Comparison of ENCODE assay signal across 28 cellular contexts in genomic region chr5:149816661-149817060, GRCh38.
"Had no signal": no experiment of that assay in that cellular context is flagged by ENCODE, and none has a peak within 500 bp of the region (broad histone marks: within the 10 kb centered on the region; RNA-seq: fewer than 3 reads in every experiment).

No MANE protein-coding gene starts in this region.

- H3K9me3 Mint-ChIP-seq: activated CD4-positive, alpha-beta memory T cell treated with anti-CD3 and anti-CD28 coated beads, Interleukin-2, amount 10 ng/mL, durations not matched to agents 7 days and 5 days; activated CD4-positive, alpha-beta T cell treated with anti-CD3 and anti-CD28 coated beads, Interleukin-2, amount 10 ng/mL, durations not matched to agents 7 days and 5 days; activated naive CD4-positive, alpha-beta T cell treated with anti-CD3 and anti-CD28 coated beads, Interleukin-2, amount 10 ng/mL, durations not matched to agents 7 days and 5 days; activated naive CD4-positive, alpha-beta T cell treated with anti-CD3 and anti-CD28 coated beads, Interleukin-2, amount 50 U/mL, for 72 hours; activated naive CD8-positive, alpha-beta T cell treated with anti-CD3 and anti-CD28 coated beads, Interleukin-2, amount 10 ng/mL, durations not matched to agents 7 days and 5 days; activated T-cell treated with anti-CD3 and anti-CD28 coated beads, Interleukin-2, amount 50 U/mL, for 24 hours; activated T-cell treated with anti-CD3 and anti-CD28 coated beads, Interleukin-2, amount 50 U/mL, for 72 hours; brain; central memory CD8-positive, alpha-beta T cell; dendritic cell treated with granulocyte-macrophage colony-stimulating factor and Interleukin-4, amounts not matched to agents 40 ng/mL and 50 ng/mL, for 4 days; endodermal cell; WTC11 had no signal

- H3K36me3 Mint-ChIP-seq: activated naive CD4-positive, alpha-beta T cell treated with anti-CD3 and anti-CD28 coated beads, Interleukin-2, amount 10 ng/mL, durations not matched to agents 7 days and 5 days; activated naive CD4-positive, alpha-beta T cell treated with anti-CD3 and anti-CD28 coated beads, Interleukin-2, amount 50 U/mL, for 72 hours; brain; WTC11 had no signal

- H3K27me3 Mint-ChIP-seq: activated CD4-positive, alpha-beta memory T cell treated with anti-CD3 and anti-CD28 coated beads, Interleukin-2, amount 10 ng/mL, durations not matched to agents 7 days and 5 days; activated CD4-positive, alpha-beta T cell treated with anti-CD3 and anti-CD28 coated beads, Interleukin-2, amount 10 ng/mL, durations not matched to agents 7 days and 5 days; activated naive CD4-positive, alpha-beta T cell treated with anti-CD3 and anti-CD28 coated beads, Interleukin-2, amount 10 ng/mL, durations not matched to agents 7 days and 5 days; activated naive CD8-positive, alpha-beta T cell treated with anti-CD3 and anti-CD28 coated beads, Interleukin-2, amount 10 ng/mL, durations not matched to agents 7 days and 5 days; activated T-cell treated with anti-CD3 and anti-CD28 coated beads, Interleukin-2, amount 50 U/mL, for 24 hours; central memory CD8-positive, alpha-beta T cell; dendritic cell treated with granulocyte-macrophage colony-stimulating factor and Interleukin-4, amounts not matched to agents 40 ng/mL and 50 ng/mL, for 4 days had no signal

- DNase-seq: activated CD4-positive, alpha-beta memory T cell treated with anti-CD3 and anti-CD28 coated beads, Interleukin-2, amount 10 ng/mL, durations not matched to agents 7 days and 5 days; activated CD4-positive, alpha-beta T cell treated with anti-CD3 and anti-CD28 coated beads for 1 hour; activated CD4-positive, alpha-beta T cell treated with anti-CD3 and anti-CD28 coated beads for 4 hours; activated CD4-positive, alpha-beta T cell treated with anti-CD3 and anti-CD28 coated beads, Interleukin-2, amount 10 ng/mL, durations not matched to agents 7 days and 5 days; activated CD4-positive, alpha-beta T cell treated with anti-CD3 and anti-CD28 coated beads, Interleukin-2, amount 50 U/mL, for 4 hours; activated CD8-positive, alpha-beta memory T cell treated with anti-CD3 and anti-CD28 coated beads, Interleukin-2, amount 50 U/mL, for 48 hours; activated gamma-delta T cell; activated naive CD4-positive, alpha-beta T cell; activated naive CD4-positive, alpha-beta T cell treated with anti-CD3 and anti-CD28 coated beads, Interleukin-2, amount 10 ng/mL, durations not matched to agents 7 days and 5 days; activated naive CD8-positive, alpha-beta T cell treated with anti-CD3 and anti-CD28 coated beads, Interleukin-2, amount 10 ng/mL, durations not matched to agents 7 days and 5 days; activated T-cell treated with anti-CD3 and anti-CD28 coated beads for 4 hours; activated T-cell treated with anti-CD3 and anti-CD28 coated beads, Interleukin-2, amount 50 U/mL, for 24 hours; activated T-cell treated with anti-CD3 and anti-CD28 coated beads, Interleukin-2, amount 50 U/mL, for 72 hours; dorsolateral prefrontal cortex; effector memory CD4-positive, alpha-beta T cell; endodermal cell; foreskin fibroblast; T-helper 2 cell had no signal

- H3K4me1 ChIP-seq: ascending aorta had no signal

- H3K9me3 ChIP-seq: ascending aorta had no signal

- H3K36me3 ChIP-seq: ascending aorta had no signal

- H3K4me3 ChIP-seq: ascending aorta, coronary artery, dorsolateral prefrontal cortex had no signal

- H3K27me3 ChIP-seq: ascending aorta, dorsolateral prefrontal cortex had no signal

- H3K4me1 Mint-ChIP-seq: activated CD4-positive, alpha-beta memory T cell treated with anti-CD3 and anti-CD28 coated beads, Interleukin-2, amount 10 ng/mL, durations not matched to agents 7 days and 5 days; activated CD4-positive, alpha-beta T cell treated with anti-CD3 and anti-CD28 coated beads, Interleukin-2, amount 10 ng/mL, durations not matched to agents 7 days and 5 days; activated naive CD4-positive, alpha-beta T cell treated with anti-CD3 and anti-CD28 coated beads, Interleukin-2, amount 10 ng/mL, durations not matched to agents 7 days and 5 days; central memory CD8-positive, alpha-beta T cell had no signal

- ATAC-seq: activated naive CD4-positive, alpha-beta T cell treated with anti-CD3 and anti-CD28 coated beads, Interleukin-2, amount 50 U/mL, for 72 hours; activated T-cell treated with anti-CD3 and anti-CD28 coated beads, Interleukin-2, amount 50 U/mL, for 72 hours; esophagus mucosa; WTC11 had no signal

- H3K4me3 Mint-ChIP-seq: activated CD4-positive, alpha-beta memory T cell treated with anti-CD3 and anti-CD28 coated beads, Interleukin-2, amount 10 ng/mL, durations not matched to agents 7 days and 5 days; activated CD4-positive, alpha-beta T cell treated with anti-CD3 and anti-CD28 coated beads, Interleukin-2, amount 10 ng/mL, durations not matched to agents 7 days and 5 days; activated naive CD4-positive, alpha-beta T cell treated with anti-CD3 and anti-CD28 coated beads, Interleukin-2, amount 10 ng/mL, durations not matched to agents 7 days and 5 days; activated naive CD8-positive, alpha-beta T cell treated with anti-CD3 and anti-CD28 coated beads, Interleukin-2, amount 10 ng/mL, durations not matched to agents 7 days and 5 days; activated T-cell treated with anti-CD3 and anti-CD28 coated beads, Interleukin-2, amount 50 U/mL, for 24 hours; activated T-cell treated with anti-CD3 and anti-CD28 coated beads, Interleukin-2, amount 50 U/mL, for 72 hours; brain; central memory CD8-positive, alpha-beta T cell; dendritic cell treated with granulocyte-macrophage colony-stimulating factor and Interleukin-4, amounts not matched to agents 40 ng/mL and 50 ng/mL, for 4 days; endodermal cell; WTC11 had no signal

- H3K27ac ChIP-seq: ascending aorta, coronary artery, dorsolateral prefrontal cortex had no signal

- H3K27ac Mint-ChIP-seq: activated CD4-positive, alpha-beta memory T cell treated with anti-CD3 and anti-CD28 coated beads, Interleukin-2, amount 10 ng/mL, durations not matched to agents 7 days and 5 days; activated CD4-positive, alpha-beta T cell treated with anti-CD3 and anti-CD28 coated beads, Interleukin-2, amount 10 ng/mL, durations not matched to agents 7 days and 5 days; activated naive CD4-positive, alpha-beta T cell treated with anti-CD3 and anti-CD28 coated beads, Interleukin-2, amount 10 ng/mL, durations not matched to agents 7 days and 5 days; activated naive CD8-positive, alpha-beta T cell treated with anti-CD3 and anti-CD28 coated beads, Interleukin-2, amount 10 ng/mL, durations not matched to agents 7 days and 5 days; activated T-cell treated with anti-CD3 and anti-CD28 coated beads, Interleukin-2, amount 50 U/mL, for 24 hours; activated T-cell treated with anti-CD3 and anti-CD28 coated beads, Interleukin-2, amount 50 U/mL, for 72 hours; brain; dendritic cell treated with granulocyte-macrophage colony-stimulating factor and Interleukin-4, amounts not matched to agents 40 ng/mL and 50 ng/mL, for 4 days; endodermal cell; WTC11 had no signal

- FAIRE-seq: bronchial epithelial cell, frontal cortex had no signal
